ENCODE assay signal across 22 cellular contexts in genomic region chr17:57389474-57389873, GRCh38.
"Had no signal": no experiment of that assay in that cellular context is flagged by ENCODE, and none has a peak within 500 bp of the region (broad histone marks: within the 10 kb centered on the region; RNA-seq: fewer than 3 reads in every experiment).

No MANE protein-coding gene starts in this region.

- H3K27me3 ChIP-seq: Peyer's patch, SJSA1 had no signal

- H3K27ac Mint-ChIP-seq: activated CD4-positive, alpha-beta T cell treated with anti-CD3 and anti-CD28 coated beads, Interleukin-2, amount 10 ng/mL, durations not matched to agents 24 days and 14 days; activated CD8-positive, alpha-beta memory T cell treated with anti-CD3 and anti-CD28 coated beads, Interleukin-2, amount 10 ng/mL, durations not matched to agents 7 days and 5 days; activated naive CD4-positive, alpha-beta T cell treated with anti-CD3 and anti-CD28 coated beads, Interleukin-2, amount 10 ng/mL, durations not matched to agents 7 days and 5 days; activated naive CD8-positive, alpha-beta T cell treated with anti-CD3 and anti-CD28 coated beads for 36 hours; T-helper 1 cell treated with Interleukin-12 subunit alpha and Interleukin-12 subunit beta and Interleukin-4 antibody, amounts not matched to agents 30 μg/mL and 1 μg/mL, for 36 hours; WTC11 had no signal

- H3K36me3 ChIP-seq: Peyer's patch, SJSA1 had no signal

- H3K4me3 ChIP-seq: Peyer's patch, SJSA1 had no signal

- H3K27me3 Mint-ChIP-seq: activated CD4-positive, alpha-beta T cell treated with anti-CD3 and anti-CD28 coated beads, Interleukin-2, amount 10 ng/mL, durations not matched to agents 24 days and 14 days; activated CD8-positive, alpha-beta memory T cell treated with anti-CD3 and anti-CD28 coated beads, Interleukin-2, amount 10 ng/mL, durations not matched to agents 7 days and 5 days; activated naive CD4-positive, alpha-beta T cell treated with anti-CD3 and anti-CD28 coated beads, Interleukin-2, amount 10 ng/mL, durations not matched to agents 7 days and 5 days; activated naive CD8-positive, alpha-beta T cell treated with anti-CD3 and anti-CD28 coated beads for 36 hours had no signal

- DNase-seq: activated CD4-positive, alpha-beta T cell treated with anti-CD3 and anti-CD28 coated beads for 1 hour; activated CD4-positive, alpha-beta T cell treated with anti-CD3 and anti-CD28 coated beads, Interleukin-2, amount 10 ng/mL, durations not matched to agents 24 days and 14 days; activated CD4-positive, alpha-beta T cell treated with anti-CD3 and anti-CD28 coated beads, Interleukin-2, amount 50 U/mL, for 48 hours; activated CD8-positive, alpha-beta memory T cell treated with anti-CD3 and anti-CD28 coated beads, Interleukin-2, amount 10 ng/mL, durations not matched to agents 7 days and 5 days; activated gamma-delta T cell; activated naive CD4-positive, alpha-beta T cell treated with anti-CD3 and anti-CD28 coated beads, Interleukin-2, amount 10 ng/mL, durations not matched to agents 7 days and 5 days; activated naive CD8-positive, alpha-beta T cell treated with anti-CD3 and anti-CD28 coated beads for 36 hours; activated T-cell treated with anti-CD3 and anti-CD28 coated beads, Interleukin-2, amount 50 U/mL, for 4 hours; cerebellar nuclear complex; Kasumi-1; NCI-H1105 treated with DMSO at 0.1 percent for 48 hours; NCI-H1436 treated with DMSO at 0.1 percent for 48 hours; NCI-H187; NCI-H2081; NCI-H510A treated with DMSO at 0.1 percent for 48 hours; Peyer's patch; SHP77; SW 1271 had no signal

- H3K4me1 ChIP-seq: Peyer's patch had no signal

- H3K4me1 Mint-ChIP-seq: activated CD8-positive, alpha-beta memory T cell treated with anti-CD3 and anti-CD28 coated beads, Interleukin-2, amount 10 ng/mL, durations not matched to agents 7 days and 5 days; activated naive CD4-positive, alpha-beta T cell treated with anti-CD3 and anti-CD28 coated beads, Interleukin-2, amount 10 ng/mL, durations not matched to agents 7 days and 5 days had no signal

- H3K4me3 Mint-ChIP-seq: activated CD4-positive, alpha-beta T cell treated with anti-CD3 and anti-CD28 coated beads, Interleukin-2, amount 10 ng/mL, durations not matched to agents 24 days and 14 days; activated CD8-positive, alpha-beta memory T cell treated with anti-CD3 and anti-CD28 coated beads, Interleukin-2, amount 10 ng/mL, durations not matched to agents 7 days and 5 days; activated naive CD4-positive, alpha-beta T cell treated with anti-CD3 and anti-CD28 coated beads, Interleukin-2, amount 10 ng/mL, durations not matched to agents 7 days and 5 days; activated naive CD8-positive, alpha-beta T cell treated with anti-CD3 and anti-CD28 coated beads for 36 hours; activated T-cell treated with anti-CD3 and anti-CD28 coated beads, Interleukin-2, amount 50 U/mL, for 4 hours; T-helper 1 cell treated with Interleukin-12 subunit alpha and Interleukin-12 subunit beta and Interleukin-4 antibody, amounts not matched to agents 30 μg/mL and 1 μg/mL, for 36 hours; WTC11 had no signal

- ATAC-seq: activated CD8-positive, alpha-beta memory T cell treated with anti-CD3 and anti-CD28 coated beads, Interleukin-2, amount 10 ng/mL, durations not matched to agents 7 days and 5 days; activated T-cell treated with anti-CD3 and anti-CD28 coated beads, Interleukin-2, amount 50 U/mL, for 4 hours; SK-N-SH treated with all-trans-retinoic acid at 6 μM for 48 hours; WTC11 had no signal

- H3K27ac ChIP-seq: Peyer's patch, SJSA1 had no signal
